Comparison of ENCODE assay signal across 1 cellular context in genomic region chr1:152962876-152963415, GRCh38.
TF ChIP-seq lines count a peak whose summit lies in the region.

No MANE protein-coding gene starts in this region.

TF ChIP-seq in H1, 55 proteins besides CTCF, POLR2A, EP300 and RAD21 (continued from another document):
- no peak for TF ChIP-seq HDAC6 (IDR thresholded peaks at IDR 0.05; ENCODE audit: low read depth, low read length)
- TF ChIP-seq FOSL1 (IDR thresholded peaks at IDR 0.05; ENCODE audit: insufficient read depth, low read depth, low read length), result no peak
- no peak for TF ChIP-seq CEBPB (IDR thresholded peaks at IDR 0.05; ENCODE audit: low read depth, low read length)
- TF ChIP-seq YY1 (IDR thresholded peaks at IDR 0.05; ENCODE audit: low read depth, low read length), result no peak
